In the genomic region with DNA sequence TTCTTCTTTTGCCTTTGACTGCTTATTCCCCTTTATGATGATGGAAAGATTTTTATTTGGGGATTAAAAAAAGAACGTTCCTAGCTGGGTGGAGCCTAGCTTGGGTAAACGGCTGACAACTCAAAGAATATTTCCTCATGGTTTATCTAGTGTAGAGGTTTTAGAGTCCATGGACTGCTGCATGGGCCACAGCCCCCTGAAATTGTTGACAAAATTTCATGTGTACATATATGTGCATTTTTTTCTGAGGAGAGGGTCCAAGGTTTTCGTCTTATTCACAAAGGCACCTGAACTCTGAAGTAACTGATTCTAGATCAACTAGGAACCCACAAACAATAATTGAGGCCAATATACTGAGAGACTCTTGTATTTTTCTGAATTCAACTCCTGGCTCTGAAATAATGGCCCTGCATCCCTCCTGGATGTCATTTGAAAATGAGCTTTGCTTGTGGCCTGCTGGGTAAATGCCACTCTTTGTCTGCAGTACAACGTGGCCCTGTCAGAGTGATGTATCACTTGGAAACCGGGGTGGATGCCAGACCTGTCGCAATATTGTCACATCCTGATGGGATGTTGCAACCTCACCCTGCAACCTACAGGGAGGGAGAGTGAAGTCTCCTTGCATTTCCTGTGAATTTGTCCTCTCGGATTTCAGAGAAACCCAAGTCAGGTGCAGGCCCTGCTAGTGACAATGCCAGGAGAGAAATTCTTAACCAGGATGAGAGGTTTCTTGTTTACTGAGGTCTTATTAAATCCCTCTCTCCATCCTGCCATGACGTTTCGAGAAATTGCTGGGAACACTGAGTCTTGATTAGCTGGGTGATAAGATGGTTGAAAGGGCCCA, we compare ENCODE assay signal across 9 cellular contexts. TPM values are rescaled to one million over a fixed set of nuclear protein-coding genes. Genes with fewer than 3 reads are reported as not detected.
DNase-seq lines count a peak whose midpoint lies in the region; ATAC-seq and TF ChIP-seq lines count a peak whose summit lies in the region.
"Had no signal": no experiment of that assay in that cellular context is flagged by ENCODE, and none has a peak within 500 bp of the region (broad histone marks: within the 10 kb centered on the region; RNA-seq: fewer than 3 reads in every experiment).

No MANE protein-coding gene starts in this region.

- H3K9me3 ChIP-seq in spleen: no peaks in the 10 kb centered on the region

- peaks cover 8% of the 10 kb centered on the region for H3K4me1 Mint-ChIP-seq in endothelial cell (ENCODE audit: unreplicated experiment)

- intact Hi-C loops in spleen (cut with DNase I; ENCODE audit: low total_unique reads): no loop called here

- 37 to 63% (median 47%) methylated on average over 9 of the region's 9 CpGs for WGBS in spleen, 5 donors

- H3K27ac Mint-ChIP-seq in endothelial cell (ENCODE audit: unreplicated experiment): no peak overlapping the region
- H3K27ac Mint-ChIP-seq: activated naive CD8-positive, alpha-beta T cell treated with anti-CD3 and anti-CD28 coated beads, Interleukin-2, amount 10 ng/mL, durations not matched to agents 7 days and 5 days had no signal

- H3K9me3 Mint-ChIP-seq in endothelial cell (ENCODE audit: unreplicated experiment): no peaks in the 10 kb centered on the region
- H3K9me3 Mint-ChIP-seq: activated naive CD8-positive, alpha-beta T cell treated with anti-CD3 and anti-CD28 coated beads, Interleukin-2, amount 10 ng/mL, durations not matched to agents 7 days and 5 days had no signal

- no peaks in the 10 kb centered on the region for H3K27me3 ChIP-seq in spleen (replicated peaks in 1 of 7)

- no peaks in the 10 kb centered on the region for H3K36me3 Mint-ChIP-seq in endothelial cell (ENCODE audit: low read depth, unreplicated experiment)
- H3K36me3 Mint-ChIP-seq: activated naive CD8-positive, alpha-beta T cell treated with anti-CD3 and anti-CD28 coated beads, Interleukin-2, amount 10 ng/mL, durations not matched to agents 7 days and 5 days had no signal

- DNase-seq in CD1c-positive myeloid dendritic cell (ENCODE audit: extremely low spot score) (peak; percentile 74), NCI-H2029 treated with DMSO at 0.1 percent for 48 hours (lab: John Stamatoyannopoulos, UW) (peak; percentile 84), mucosa of gallbladder (ENCODE audit: low spot score) (peak; percentile 60), spleen (no peak), NCI-H446 (lab: John Stamatoyannopoulos, UW) (no peak), endothelial cell (ENCODE audit: low spot score) (no peak)
- DNase-seq: activated naive CD8-positive, alpha-beta T cell treated with anti-CD3 and anti-CD28 coated beads, Interleukin-2, amount 10 ng/mL, durations not matched to agents 7 days and 5 days had no signal

- no peak overlapping the region for H3K4me3 ChIP-seq in spleen

- TF ChIP-seq CTCF in spleen (IDR thresholded peaks at IDR 0.05 in 8 of 11, conservative IDR thresholded peaks at IDR 0.05 in 3 of 11) (no peak), endothelial cell (IDR thresholded peaks at IDR 0.05; ENCODE audit: unreplicated experiment) (no peak)

- peaks cover 0 to 52% (median 23%) of the 10 kb centered on the region in 6 donors for H3K4me1 ChIP-seq in spleen

- no peak overlapping the region for H3K4me3 Mint-ChIP-seq in endothelial cell (ENCODE audit: unreplicated experiment)
- H3K4me3 Mint-ChIP-seq: activated naive CD8-positive, alpha-beta T cell treated with anti-CD3 and anti-CD28 coated beads, Interleukin-2, amount 10 ng/mL, durations not matched to agents 7 days and 5 days had no signal

- peaks cover 2% of the 10 kb centered on the region for H3K27me3 Mint-ChIP-seq in endothelial cell (ENCODE audit: unreplicated experiment)

- no peaks in the 10 kb centered on the region for H3K36me3 ChIP-seq in spleen

- peak overlapping the region; percentile 86 for H3K27ac ChIP-seq in cingulate gyrus (ENCODE audit: low read depth, low read length)
- no peak overlapping the region for H3K27ac ChIP-seq in spleen

- no peak for ATAC-seq in HG03280 (IDR thresholded peaks at IDR 0.05; ENCODE audit: unreplicated experiment)

- TF ChIP-seq POLR2A in spleen (IDR thresholded peaks at IDR 0.05): no peak

RNA-seq across cellular contexts. Expression of gene EHF, which starts 33.8 kb away (rescaled TPM):
- 176 TPM for total RNA-seq in mucosa of gallbladder
- 1 to 10 TPM in 1 of 7 donors, under 1 TPM in 4, not detected in 2; 0.37 to 1.8 (median 0.46) TPM for total RNA-seq in spleen
- under 1 TPM; 0.02 to 0.33 (median 0.29) TPM for polyA plus RNA-seq in spleen
- not detected for total RNA-seq in endothelial cell (ENCODE audit: unreplicated experiment)
- total RNA-seq: activated naive CD8-positive, alpha-beta T cell treated with anti-CD3 and anti-CD28 coated beads, Interleukin-2, amount 10 ng/mL, durations not matched to agents 7 days and 5 days had no signal

Comparison
In these comparisons a context has a peak if more than half of its experiments do, and no peak if none do; other contexts are left out.
1. DNase-seq: peak in CD1c-positive myeloid dendritic cell (single experiment), NCI-H2029 treated with DMSO at 0.1 percent for 48 hours (single experiment) and mucosa of gallbladder (single experiment); none in spleen (single experiment), NCI-H446 (0 of 2) and endothelial cell (single experiment).
2. RNA of gene EHF, which starts 33.8 kb away (total RNA-seq): 176 TPM in mucosa of gallbladder (single experiment); 0.37 to 1.8 TPM in spleen and not detected in endothelial cell (single experiment); every median in the first group is over 10 times any median in the second.